In the genomic region with DNA sequence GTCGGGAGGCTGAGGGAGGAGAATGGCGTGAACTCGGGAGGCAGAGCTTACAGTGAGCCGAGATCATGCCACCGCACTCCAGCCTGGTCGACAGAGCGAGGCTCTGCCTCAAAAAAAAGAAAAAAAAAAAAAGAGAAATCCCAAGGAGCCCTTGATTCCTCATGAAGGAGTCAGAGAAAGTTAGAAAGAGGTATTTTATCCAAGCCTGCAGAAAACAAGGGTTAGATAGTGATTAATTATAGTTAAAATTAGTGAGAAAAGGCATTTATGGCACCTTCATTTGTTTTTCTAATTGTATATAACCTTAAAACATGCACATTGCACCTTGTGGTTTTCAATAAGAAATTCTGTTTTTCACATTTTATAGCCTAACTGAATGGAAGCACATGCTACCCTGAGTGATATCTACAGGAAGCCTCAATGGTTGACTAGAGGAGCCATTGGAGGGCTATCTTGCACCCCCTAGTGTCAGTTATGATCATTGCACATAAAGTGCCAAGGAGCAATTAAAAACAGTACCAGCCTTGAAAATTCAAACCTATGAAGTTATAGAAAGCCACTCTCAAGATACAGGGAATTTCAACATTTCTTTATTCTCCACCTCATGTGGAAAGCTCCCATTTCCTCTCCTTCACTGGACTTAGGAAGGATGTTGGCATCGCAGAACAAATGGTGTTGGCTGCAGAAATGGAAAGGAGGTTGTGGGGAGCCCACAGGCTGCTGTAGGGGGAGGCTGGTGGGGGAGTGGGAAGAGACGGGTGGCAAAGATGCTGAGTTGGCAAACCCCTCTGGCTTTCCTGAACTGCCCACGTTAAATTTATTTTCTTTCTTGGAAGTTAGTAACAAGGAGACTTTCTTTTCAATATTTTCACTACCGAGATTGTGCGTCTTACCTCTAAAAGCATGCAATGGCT, we compare ENCODE assay signal across 8 cellular contexts. TPM values are rescaled to one million over a fixed set of nuclear protein-coding genes. Genes with fewer than 3 reads are reported as not detected.
DNase-seq lines count a peak whose midpoint lies in the region; ATAC-seq and TF ChIP-seq lines count a peak whose summit lies in the region.

No MANE protein-coding gene starts in this region.

- no peak overlapping the region for H3K4me2 ChIP-seq in OCI-LY3 (ENCODE audit: low read length)

- peaks cover 24% of the 10 kb centered on the region for H3K27me3 ChIP-seq in OCI-LY3 (ENCODE audit: low read depth, low read length)
- no peaks in the 10 kb centered on the region for H3K27me3 ChIP-seq in left ventricle myocardium inferior (ENCODE audit: low read depth)
- peaks cover 0 to 2% (median 0%) of the 10 kb centered on the region in 3 donors for H3K27me3 ChIP-seq in gastrocnemius medialis

- intact Hi-C loops in left ventricle myocardium inferior (cut with micrococcal nuclease) (loop anchor here (5.0 kb wide), 1 partner anchor 76 kb away; no protein-coding TSS in a partner anchor), gastrocnemius medialis (cut with DNase I; ENCODE audit: low total_unique reads) (loop anchor here (1.0 to 2.0 kb wide), 2 partner anchors 77 to 131 kb away; no protein-coding TSS in a partner anchor)

- H3K4me3 Mint-ChIP-seq in activated naive CD8-positive, alpha-beta T cell treated with anti-CD3 and anti-CD28 coated beads, Interleukin-2, amount 10 ng/mL, durations not matched to agents 7 days and 5 days = no peak overlapping the region

- H3K36me3 Mint-ChIP-seq in activated naive CD8-positive, alpha-beta T cell treated with anti-CD3 and anti-CD28 coated beads, Interleukin-2, amount 10 ng/mL, durations not matched to agents 7 days and 5 days = peaks cover 7% of the 10 kb centered on the region

- TF ChIP-seq POLR2A in gastrocnemius medialis (IDR thresholded peaks at IDR 0.05) = no peak

- H2AFZ ChIP-seq in OCI-LY3 (ENCODE audit: low read depth, low read length) = no peak overlapping the region

- no peaks in the 10 kb centered on the region for H3K4me1 ChIP-seq in OCI-LY3 (ENCODE audit: low read length)
- peaks cover 4% of the 10 kb centered on the region for H3K4me1 ChIP-seq in left ventricle myocardium inferior
- H3K4me1 ChIP-seq in gastrocnemius medialis = no peaks in the 10 kb centered on the region

- no peaks in the 10 kb centered on the region for H3K36me3 ChIP-seq in OCI-LY3 (replicated peaks; ENCODE audit: low read depth, low read length)
- H3K36me3 ChIP-seq in left ventricle myocardium inferior = no peaks in the 10 kb centered on the region
- H3K36me3 ChIP-seq in gastrocnemius medialis = no peaks in the 10 kb centered on the region

- H4K20me1 ChIP-seq in OCI-LY3 (ENCODE audit: insufficient read depth, low read length) = no peaks in the 10 kb centered on the region

- H3K27ac Mint-ChIP-seq in activated naive CD8-positive, alpha-beta T cell treated with anti-CD3 and anti-CD28 coated beads, Interleukin-2, amount 10 ng/mL, durations not matched to agents 7 days and 5 days = peak overlapping the region; percentile 19

- peak; percentile 86 for TF ChIP-seq CTCF in OCI-LY3 (IDR thresholded peaks at IDR 0.05; ENCODE audit: low read depth, low read length)
- TF ChIP-seq CTCF in left ventricle myocardium inferior (IDR thresholded peaks at IDR 0.05; ENCODE audit: borderline replicate concordance) = peak; percentile 91
- TF ChIP-seq CTCF in gastrocnemius medialis (IDR thresholded peaks at IDR 0.05 in 4 of 5, conservative IDR thresholded peaks at IDR 0.05 in 1 of 5) = peak; percentile 68 to 77 (median 76)

- H3K27ac ChIP-seq in OCI-LY3 (ENCODE audit: low read length) (no peak overlapping the region), left ventricle myocardium inferior (replicated peaks) (no peak overlapping the region), gastrocnemius medialis (no peak overlapping the region)

- in situ Hi-C loops in gastrocnemius medialis (cut with MboI; ENCODE audit: low sequenced_read_pairs in 4 of 4) = loop anchor here in 2 of 4 donors (5.0 to 10.0 kb wide), 2 partner anchors 76 to 139 kb away; no protein-coding TSS in a partner anchor

- H3K9me3 ChIP-seq in OCI-LY3 (ENCODE audit: insufficient read depth, low read length) (no peaks in the 10 kb centered on the region), left ventricle myocardium inferior (replicated peaks) (no peaks in the 10 kb centered on the region), gastrocnemius medialis (no peaks in the 10 kb centered on the region)

- no peak overlapping the region for H3K4me3 ChIP-seq in OCI-LY3 (ENCODE audit: low read length)
- no peak overlapping the region for H3K4me3 ChIP-seq in left ventricle myocardium inferior
- no peak overlapping the region for H3K4me3 ChIP-seq in gastrocnemius medialis

- H3K9me3 Mint-ChIP-seq in activated naive CD8-positive, alpha-beta T cell treated with anti-CD3 and anti-CD28 coated beads, Interleukin-2, amount 10 ng/mL, durations not matched to agents 7 days and 5 days = no peaks in the 10 kb centered on the region

- ATAC-seq in GM18498 (IDR thresholded peaks at IDR 0.05; ENCODE audit: unreplicated experiment) = peak; percentile 59
- peak; percentile 37 for ATAC-seq in activated naive CD8-positive, alpha-beta T cell treated with anti-CD3 and anti-CD28 coated beads, Interleukin-2, amount 10 ng/mL, durations not matched to agents 7 days and 5 days (ENCODE audit: low read depth)
- ATAC-seq in gastrocnemius medialis = peak; percentile 51 to 70
- no peak for ATAC-seq in HG03045 (IDR thresholded peaks at IDR 0.05; ENCODE audit: unreplicated experiment)

- H3K9ac ChIP-seq in OCI-LY3 (ENCODE audit: low read length) = no peak overlapping the region

- DNase-seq in Ammon's horn (ENCODE audit: low spot score) (peak; percentile 47), left ventricle myocardium inferior (no peak), gastrocnemius medialis (no peak), NCI-H510A (lab: John Stamatoyannopoulos, UW) (no peak)
- peak; percentile 19 for DNase-seq in activated naive CD8-positive, alpha-beta T cell treated with anti-CD3 and anti-CD28 coated beads, Interleukin-2, amount 10 ng/mL, durations not matched to agents 7 days and 5 days

- POLR2A ChIA-PET in activated naive CD8-positive, alpha-beta T cell treated with anti-CD3 and anti-CD28 coated beads, Interleukin-2, amount 10 ng/mL, durations not matched to agents 7 days and 5 days (lab: Charles Lee) = no interaction called here

- H3K27me3 Mint-ChIP-seq in activated naive CD8-positive, alpha-beta T cell treated with anti-CD3 and anti-CD28 coated beads, Interleukin-2, amount 10 ng/mL, durations not matched to agents 7 days and 5 days = peaks cover 3% of the 10 kb centered on the region

- H3K4me1 Mint-ChIP-seq in activated naive CD8-positive, alpha-beta T cell treated with anti-CD3 and anti-CD28 coated beads, Interleukin-2, amount 10 ng/mL, durations not matched to agents 7 days and 5 days = peaks cover 23% of the 10 kb centered on the region

- H3K79me2 ChIP-seq in OCI-LY3 (ENCODE audit: low read length) = no peaks in the 10 kb centered on the region

RNA-seq across cellular contexts. Expression of a gene that starts 48.5 kb away (rescaled TPM):
- under 1 TPM; 0.57 to 0.61 TPM for total RNA-seq in activated naive CD8-positive, alpha-beta T cell treated with anti-CD3 and anti-CD28 coated beads, Interleukin-2, amount 10 ng/mL, durations not matched to agents 7 days and 5 days
- 31.4 TPM for total RNA-seq in left ventricle myocardium inferior
- 10 to 100 TPM in 1 of 4 donors, 1 to 10 TPM in 3; 1.5 to 12.0 (median 2.5) TPM for total RNA-seq in gastrocnemius medialis

Comparison
In these comparisons a context has a peak if more than half of its experiments do, and no peak if none do; other contexts are left out.
1. DNase-seq: peak in Ammon's horn (single experiment) and activated naive CD8-positive, alpha-beta T cell treated with anti-CD3 and anti-CD28 coated beads, Interleukin-2, amount 10 ng/mL, durations not matched to agents 7 days and 5 days (single experiment); none in left ventricle myocardium inferior (single experiment), gastrocnemius medialis (0 of 2) and NCI-H510A (single experiment).
2. Peak in every context shown above with its lines, with median percentiles within 50 percentile points of each other: CTCF ChIP-seq.